ENCODE assay signal across 10 cellular contexts in the genomic region with DNA sequence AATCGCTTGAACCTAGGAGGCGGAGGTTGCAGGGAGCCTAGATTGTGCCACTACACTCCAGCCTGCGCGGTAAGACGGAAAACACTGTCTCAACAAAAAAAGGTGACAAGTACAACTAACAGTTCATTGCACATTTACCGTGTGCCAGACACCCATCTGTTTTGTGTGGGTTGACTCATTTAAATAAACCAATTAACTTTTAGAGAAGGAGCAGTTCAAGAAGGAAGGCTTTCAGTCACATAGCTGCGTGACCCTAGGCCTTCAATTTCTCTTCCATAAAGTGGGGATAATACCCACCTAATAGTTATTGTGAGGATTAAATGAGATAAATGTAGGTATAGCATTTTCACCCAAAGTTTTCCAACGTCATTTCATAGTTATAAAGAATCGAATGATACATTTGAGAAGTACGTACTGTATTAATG. TPM values are rescaled to one million over a fixed set of nuclear protein-coding genes. Genes with fewer than 3 reads are reported as not detected.
DNase-seq lines count a peak whose midpoint lies in the region; ATAC-seq and TF ChIP-seq lines count a peak whose summit lies in the region.
"Had no signal": no experiment of that assay in that cellular context is flagged by ENCODE, and none has a peak within 500 bp of the region (broad histone marks: within the 10 kb centered on the region; RNA-seq: fewer than 3 reads in every experiment).

No MANE protein-coding gene starts in this region.

- CTCF ChIA-PET in activated CD4-positive, alpha-beta T cell treated with anti-CD3 and anti-CD28 coated beads, Interleukin-2, amount 10 ng/mL, durations not matched to agents 7 days and 5 days (lab: Charles Lee), result interaction anchor here (1.0 to 2.2 kb wide), 3 partner anchors 8 to 25 kb away, joined by 3 to 5 read pairs (median 5); no protein-coding TSS in a partner anchor

- ATAC-seq in upper lobe of right lung (no peak), heart left ventricle (no peak)

- no peaks in the 10 kb centered on the region for H3K27me3 ChIP-seq in upper lobe of right lung
- H3K27me3 ChIP-seq in heart left ventricle, result peaks cover 0 to 7% (median 0%) of the 10 kb centered on the region in 9 donors

- H3K9me3 Mint-ChIP-seq in activated CD4-positive, alpha-beta T cell treated with anti-CD3 and anti-CD28 coated beads, Interleukin-2, amount 10 ng/mL, durations not matched to agents 7 days and 5 days, result no peaks in the 10 kb centered on the region
- H3K9me3 Mint-ChIP-seq in immature natural killer cell, result no peaks in the 10 kb centered on the region

- H3K4me1 Mint-ChIP-seq in activated CD4-positive, alpha-beta T cell treated with anti-CD3 and anti-CD28 coated beads, Interleukin-2, amount 10 ng/mL, durations not matched to agents 7 days and 5 days, result peaks cover 61% of the 10 kb centered on the region
- H3K4me1 Mint-ChIP-seq in immature natural killer cell, result peaks cover 32 to 46% of the 10 kb centered on the region in 2 donors

- peaks cover 2% of the 10 kb centered on the region for H3K36me3 Mint-ChIP-seq in activated CD4-positive, alpha-beta T cell treated with anti-CD3 and anti-CD28 coated beads, Interleukin-2, amount 10 ng/mL, durations not matched to agents 7 days and 5 days (ENCODE audit: low read depth)
- H3K36me3 Mint-ChIP-seq in immature natural killer cell, result no peaks in the 10 kb centered on the region

- H3K36me3 ChIP-seq in upper lobe of right lung (no peaks in the 10 kb centered on the region), heart left ventricle (no peaks in the 10 kb centered on the region)

- POLR2A ChIA-PET in activated CD4-positive, alpha-beta T cell treated with anti-CD3 and anti-CD28 coated beads, Interleukin-2, amount 10 ng/mL, durations not matched to agents 7 days and 5 days (lab: Charles Lee), result interaction anchor here (0.6 to 3.1 kb wide), 3 partner anchors 19 to 53 kb away, joined by 3 to 13 read pairs (median 3); partner anchors contain the start of gene KDM7A

- 94 to 98% (median 97%) methylated on average over 10 of the region's 10 CpGs for WGBS in heart left ventricle, 4 donors

- peaks cover 10% of the 10 kb centered on the region for H3K4me1 ChIP-seq in upper lobe of right lung
- peaks cover 0 to 41% (median 10%) of the 10 kb centered on the region in 12 donors for H3K4me1 ChIP-seq in heart left ventricle

- H3K27ac ChIP-seq in upper lobe of right lung (peak overlapping the region; percentile 34), heart left ventricle (peak overlapping the region in 1 of 12 donors; percentile 84), substantia nigra (ENCODE audit: low read depth, low read length, poor library complexity, severe bottlenecking) (no peak overlapping the region)

- H3K9me3 ChIP-seq in upper lobe of right lung, result no peaks in the 10 kb centered on the region
- no peaks in the 10 kb centered on the region for H3K9me3 ChIP-seq in heart left ventricle

- H3K4me3 Mint-ChIP-seq in activated CD4-positive, alpha-beta T cell treated with anti-CD3 and anti-CD28 coated beads, Interleukin-2, amount 10 ng/mL, durations not matched to agents 7 days and 5 days, result peak overlapping the region; percentile 89
- H3K4me3 Mint-ChIP-seq in immature natural killer cell, result peak overlapping the region; percentile 81 to 93 (median 86)

- no peak for TF ChIP-seq CTCF in upper lobe of right lung (IDR thresholded peaks at IDR 0.05)
- TF ChIP-seq CTCF in heart left ventricle (IDR thresholded peaks at IDR 0.05), result no peak

- H3K4me3 ChIP-seq in upper lobe of right lung (no peak overlapping the region), heart left ventricle (no peak overlapping the region)

- peak overlapping the region; percentile 98 for H3K27ac Mint-ChIP-seq in activated CD4-positive, alpha-beta T cell treated with anti-CD3 and anti-CD28 coated beads, Interleukin-2, amount 10 ng/mL, durations not matched to agents 7 days and 5 days
- H3K27ac Mint-ChIP-seq in immature natural killer cell, result peak overlapping the region; percentile 94 to 98 (median 98)

- intact Hi-C loops in upper lobe of right lung (cut with DNase I), result no loop called here
- intact Hi-C loops in heart left ventricle (cut with DNase I), result loop anchor here in 1 of 10 donors (5.0 kb wide), 1 partner anchor 37 kb away; no protein-coding TSS in a partner anchor

- peak; percentile 36 for DNase-seq in stimulated activated CD4-positive, alpha-beta T cell treated with anti-CD3 and anti-CD28 coated beads, Interleukin-1b, Interleukin-23, amount 100 ng/mL, for 48 hours
- DNase-seq in stimulated activated CD4-positive, alpha-beta T cell treated with anti-CD3 and anti-CD28 coated beads, Interleukin-2, amount 100 ng/mL, for 24 hours, result no peak
- peak; percentile 23 for DNase-seq in activated CD4-positive, alpha-beta T cell treated with anti-CD3 and anti-CD28 coated beads, Interleukin-2, amount 10 ng/mL, durations not matched to agents 7 days and 5 days
- DNase-seq in immature natural killer cell (peak in 1 of 3 donors; percentile 20), upper lobe of right lung (no peak), heart left ventricle (no peak), substantia nigra (lab: John Stamatoyannopoulos, UW) (no peak), H4 (ENCODE audit: low spot score) (no peak)
- DNase-seq: kidney, NCI-H1105 had no signal

- TF ChIP-seq POLR2A in heart left ventricle (IDR thresholded peaks at IDR 0.05), result no peak

- H3K27me3 Mint-ChIP-seq in activated CD4-positive, alpha-beta T cell treated with anti-CD3 and anti-CD28 coated beads, Interleukin-2, amount 10 ng/mL, durations not matched to agents 7 days and 5 days, result no peaks in the 10 kb centered on the region
- H3K27me3 Mint-ChIP-seq in immature natural killer cell (ENCODE audit: low read depth in 3 of 3), result peaks cover 6 to 19% (median 7%) of the 10 kb centered on the region in 3 donors

RNA-seq across cellular contexts. Expression of gene KDM7A, which starts 52.3 kb away (rescaled TPM):
- 10 to 100 TPM; 12.5 to 13.5 TPM for total RNA-seq in activated CD4-positive, alpha-beta T cell treated with anti-CD3 and anti-CD28 coated beads, Interleukin-2, amount 10 ng/mL, durations not matched to agents 7 days and 5 days
- polyA plus RNA-seq in immature natural killer cell (1 to 10 TPM; 3.0 to 4.7 (median 4.5) TPM), heart left ventricle (1 to 10 TPM; 3.0 to 5.9 TPM)
- total RNA-seq in upper lobe of right lung (16.7 TPM), heart left ventricle (10 to 100 TPM in 5 of 9 donors, 1 to 10 TPM in 4; 8.1 to 18.7 (median 13.2) TPM)
- 0.49 and 1.0 TPM in 2 replicates for total RNA-seq in H4 (2014; rRNA removed; shearing (Covaris generic))

Comparison
In these comparisons a context has a peak if more than half of its experiments do, and no peak if none do; other contexts are left out.
1. DNase-seq: peak in stimulated activated CD4-positive, alpha-beta T cell treated with anti-CD3 and anti-CD28 coated beads, Interleukin-1b, Interleukin-23, amount 100 ng/mL, for 48 hours (single experiment) and activated CD4-positive, alpha-beta T cell treated with anti-CD3 and anti-CD28 coated beads, Interleukin-2, amount 10 ng/mL, durations not matched to agents 7 days and 5 days (single experiment); none in stimulated activated CD4-positive, alpha-beta T cell treated with anti-CD3 and anti-CD28 coated beads, Interleukin-2, amount 100 ng/mL, for 24 hours (0 of 2), upper lobe of right lung (single experiment), heart left ventricle (0 of 5), substantia nigra (0 of 49) and H4 (single experiment).